In genomic region chr1:172699695-172700094, GRCh38 we compare ENCODE assay signal across 14 cellular contexts. TPM values are rescaled to one million over a fixed set of nuclear protein-coding genes. Genes with fewer than 3 reads are reported as not detected.
DNase-seq lines count a peak whose midpoint lies in the region; ATAC-seq and TF ChIP-seq lines count a peak whose summit lies in the region.
"Had no signal": no experiment of that assay in that cellular context is flagged by ENCODE, and none has a peak within 500 bp of the region (broad histone marks: within the 10 kb centered on the region; RNA-seq: fewer than 3 reads in every experiment).

No MANE protein-coding gene starts in this region.

- H3K79me2 ChIP-seq in neural progenitor cell (ENCODE audit: low read depth), result no peaks in the 10 kb centered on the region

- H3K27ac Mint-ChIP-seq in neural progenitor cell, result no peak overlapping the region
- H3K27ac Mint-ChIP-seq: H9 had no signal

- H3K4me1 Mint-ChIP-seq in neural progenitor cell, result peaks cover 9% of the 10 kb centered on the region

- no peak overlapping the region for H3K9ac ChIP-seq in neural progenitor cell

- no peaks in the 10 kb centered on the region for H4K20me1 ChIP-seq in neural progenitor cell (ENCODE audit: low read depth)

- no peak overlapping the region for H3K4me3 ChIP-seq in right atrium auricular region
- no peak overlapping the region for H3K4me3 ChIP-seq in fibroblast of the aortic adventitia (ENCODE audit: low read depth, low read length)
- no peak overlapping the region for H3K4me3 ChIP-seq in spleen
- H3K4me3 ChIP-seq in neural progenitor cell, result no peak overlapping the region
- H3K4me3 ChIP-seq: lung had no signal

- no peaks in the 10 kb centered on the region for H3K9me3 Mint-ChIP-seq in neural progenitor cell
- H3K9me3 Mint-ChIP-seq: H9 had no signal

- in situ Hi-C loops in KBM-7 (cut with MboI; ENCODE audit: low pct_unique_long_range_greater_than_20kb, low sequenced_read_pairs), result no loop called here

- no peaks in the 10 kb centered on the region for H3K27me3 ChIP-seq in right atrium auricular region
- no peaks in the 10 kb centered on the region for H3K27me3 ChIP-seq in spleen (replicated peaks in 1 of 7)
- H3K27me3 ChIP-seq in neural progenitor cell, result no peaks in the 10 kb centered on the region

- intact Hi-C loops in Right ventricle myocardium superior (cut with DNase I), result no loop called here
- intact Hi-C loops in spleen (cut with DNase I; ENCODE audit: low total_unique reads), result no loop called here

- WGBS in spleen, 5 donors, result 58 to 69% (median 61%) methylated on average over 4 of the region's 4 CpGs

- H3K36me3 Mint-ChIP-seq in neural progenitor cell, result no peaks in the 10 kb centered on the region
- H3K36me3 Mint-ChIP-seq: stimulated activated naive B cell treated with anti-CD40 and anti-IgM and Interleukin-4, amounts not matched to agents 10 μg/mL and 1 μg/mL and 100 μg/mL, for 72 hours had no signal

- H3K27ac ChIP-seq in right atrium auricular region, result peak overlapping the region in 1 of 2 donors; percentile 29
- H3K27ac ChIP-seq in spleen, result peak overlapping the region in 6 of 8 donors; percentile 3 to 88 (median 58)
- no peak overlapping the region for H3K27ac ChIP-seq in neural progenitor cell

- no peak for TF ChIP-seq POLR2A in spleen (IDR thresholded peaks at IDR 0.05)

- H3K4me3 Mint-ChIP-seq in neural progenitor cell, result no peak overlapping the region
- H3K4me3 Mint-ChIP-seq: H9 had no signal

- DNase-seq in Right ventricle myocardium superior (no peak), right atrium auricular region (ENCODE audit: low spot score) (no peak), fibroblast of the aortic adventitia (ENCODE audit: low read depth) (peak; percentile 35), spleen (no peak), KBM-7 (no peak), neural progenitor cell (ENCODE audit: low spot score) (no peak)
- DNase-seq in activated CD4-positive, alpha-beta T cell treated with anti-CD3 and anti-CD28 coated beads for 48 hours, result peak; percentile 34
- DNase-seq: H9, NCI-H1105, NCI-H524, posterior cingulate gyrus had no signal

- no peak overlapping the region for H3K4me2 ChIP-seq in neural progenitor cell

- no peaks in the 10 kb centered on the region for H3K27me3 Mint-ChIP-seq in neural progenitor cell (ENCODE audit: insufficient read depth, low read depth)
- H3K27me3 Mint-ChIP-seq: stimulated activated naive B cell treated with anti-CD40 and anti-IgM and Interleukin-4, amounts not matched to agents 10 μg/mL and 1 μg/mL and 100 μg/mL, for 72 hours had no signal

- H3K36me3 ChIP-seq in right atrium auricular region, result no peaks in the 10 kb centered on the region
- no peaks in the 10 kb centered on the region for H3K36me3 ChIP-seq in spleen
- H3K36me3 ChIP-seq in neural progenitor cell, result no peaks in the 10 kb centered on the region

- no peak for TF ChIP-seq CTCF in right atrium auricular region (IDR thresholded peaks at IDR 0.05)
- no peak for TF ChIP-seq CTCF in fibroblast of the aortic adventitia (IDR thresholded peaks at IDR 0.05; ENCODE audit: insufficient read depth, low read length)
- no peak for TF ChIP-seq CTCF in spleen (IDR thresholded peaks at IDR 0.05 in 8 of 11, conservative IDR thresholded peaks at IDR 0.05 in 3 of 11)
- TF ChIP-seq CTCF in neural progenitor cell (IDR thresholded peaks at IDR 0.05), result no peak

- ATAC-seq in Right ventricle myocardium superior (ENCODE audit: poor library complexity), result peak; percentile 94
- no peak for ATAC-seq in GM18870 (IDR thresholded peaks at IDR 0.05; ENCODE audit: unreplicated experiment)

- H3K9me3 ChIP-seq in right atrium auricular region (no peaks in the 10 kb centered on the region), spleen (no peaks in the 10 kb centered on the region), neural progenitor cell (ENCODE audit: low read depth) (no peaks in the 10 kb centered on the region)

- H3K4me1 ChIP-seq in right atrium auricular region (peaks cover 0 to 9% of the 10 kb centered on the region in 2 donors), spleen (peaks cover 28 to 80% (median 53%) of the 10 kb centered on the region in 6 donors), neural progenitor cell (peaks cover 9% of the 10 kb centered on the region)

- no peaks in the 10 kb centered on the region for H3F3A ChIP-seq in neural progenitor cell (ENCODE audit: low read depth)

- no peak overlapping the region for H2AFZ ChIP-seq in neural progenitor cell (replicated peaks)

RNA-seq across cellular contexts. Expression of gene FASLG, which starts 40.8 kb away (rescaled TPM):
- not detected for total RNA-seq in Right ventricle myocardium superior
- total RNA-seq in right atrium auricular region, result not detected
- not detected in 2 replicates for total RNA-seq in fibroblast of the aortic adventitia (ENCODE audit: low replicate concordance)
- total RNA-seq in spleen, result 1 to 10 TPM; 1.4 to 7.1 (median 3.9) TPM
- 1 to 10 TPM in 1 of 3 donors, under 1 TPM in 2; 0.44 to 1.0 (median 0.50) TPM for polyA plus RNA-seq in spleen
- total RNA-seq in neural progenitor cell (ENCODE audit: low replicate concordance), result not detected in 2 replicates
- total RNA-seq: H9 had no signal

Comparison
In these comparisons a context has a peak if more than half of its experiments do, and no peak if none do; other contexts are left out.
1. DNase-seq: peak in activated CD4-positive, alpha-beta T cell treated with anti-CD3 and anti-CD28 coated beads for 48 hours (single experiment) and fibroblast of the aortic adventitia (single experiment); none in Right ventricle myocardium superior (single experiment), right atrium auricular region (single experiment), spleen (single experiment), KBM-7 (single experiment) and neural progenitor cell (single experiment).